In the genomic region with DNA sequence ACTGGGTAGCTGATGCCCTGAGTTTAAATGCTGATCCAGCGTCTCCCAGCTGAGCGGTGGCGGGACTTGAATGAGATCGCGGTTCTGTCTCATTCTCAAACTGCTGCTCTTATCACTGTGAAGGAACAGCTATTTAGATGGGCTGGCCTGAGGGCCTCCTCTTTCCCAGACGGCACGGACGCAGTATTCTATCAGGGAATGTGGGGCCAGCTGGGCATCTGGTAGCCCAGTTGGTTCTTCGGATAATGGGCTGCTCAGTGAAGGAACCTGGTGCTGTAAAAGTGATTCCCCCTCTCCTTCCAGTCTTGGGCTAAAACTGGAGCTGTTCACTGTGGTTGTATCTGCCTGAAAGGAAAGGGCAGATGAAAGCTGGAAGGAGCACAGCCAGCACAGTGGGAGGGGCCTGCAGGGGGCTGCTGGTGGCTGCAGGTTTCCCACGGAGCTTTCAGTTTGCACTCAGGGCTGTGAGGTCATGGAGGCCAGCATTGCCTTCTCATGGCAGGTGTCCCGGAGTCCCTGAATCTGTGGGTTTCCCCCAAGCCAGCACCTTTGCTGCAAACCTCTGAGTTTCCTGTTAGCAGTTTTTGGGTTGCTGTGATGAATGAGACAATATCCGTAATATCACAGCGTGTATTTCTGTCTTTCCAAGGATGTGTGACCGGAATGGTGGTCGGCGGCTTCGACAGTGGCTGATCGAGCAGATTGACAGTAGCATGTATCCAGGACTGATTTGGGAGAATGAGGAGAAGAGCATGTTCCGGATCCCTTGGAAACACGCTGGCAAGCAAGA, we compare ENCODE assay signal across 9 cellular contexts. TPM values are rescaled to one million over a fixed set of nuclear protein-coding genes. Genes with fewer than 3 reads are reported as not detected.
DNase-seq lines count a peak whose midpoint lies in the region; ATAC-seq, FAIRE-seq and TF ChIP-seq lines count a peak whose summit lies in the region.
"Had no signal": no experiment of that assay in that cellular context is flagged by ENCODE, and none has a peak within 500 bp of the region (broad histone marks: within the 10 kb centered on the region; RNA-seq: fewer than 3 reads in every experiment).

No MANE protein-coding gene starts in this region.

- H3K4ac ChIP-seq in mesenchymal stem cell (ENCODE audit: low read depth in 1 of 2, low read length in 2 of 2), result no peak overlapping the region

- intact Hi-C loops in kidney (cut with DNase I), result no loop called here
- intact Hi-C loops in heart right ventricle (cut with DNase I), result loop anchor here in 1 of 10 donors (10.0 kb wide), 1 partner anchor 78 kb away; no protein-coding TSS in a partner anchor

- no peak overlapping the region for H3K14ac ChIP-seq in mesenchymal stem cell (ENCODE audit: low read length in 2 of 2)

- TF ChIP-seq CTCF in kidney (IDR thresholded peaks at IDR 0.05; ENCODE audit: borderline replicate concordance, extremely low read depth, insufficient read depth), result no peak
- no peak for TF ChIP-seq CTCF in heart right ventricle (IDR thresholded peaks at IDR 0.05)

- H3K9me3 ChIP-seq in kidney (ENCODE audit: control insufficient read depth in 1 of 2, low read length in 2 of 2) (no peaks in the 10 kb centered on the region), mesenchymal stem cell (ENCODE audit: control insufficient read depth, low read length) (no peaks in the 10 kb centered on the region), heart right ventricle (no peaks in the 10 kb centered on the region)

- H3K4me3 ChIP-seq in kidney (ENCODE audit: low read length in 2 of 2), result peak overlapping the region in 1 of 2 donors; percentile 8
- H3K4me3 ChIP-seq in mesenchymal stem cell (ENCODE audit: insufficient read depth in 1 of 2, low read depth in 1 of 2, low read length in 2 of 2), result no peak overlapping the region
- peak overlapping the region in 2 of 10 donors; percentile 5 to 80 for H3K4me3 ChIP-seq in heart right ventricle

- H3K79me1 ChIP-seq in mesenchymal stem cell (replicated peaks; ENCODE audit: low read length, poor library complexity, severe bottlenecking), result no peaks in the 10 kb centered on the region

- no peak overlapping the region for H3K9ac ChIP-seq in kidney (ENCODE audit: low read length in 2 of 2)
- H3K9ac ChIP-seq in mesenchymal stem cell (ENCODE audit: low read length), result no peak overlapping the region

- no peak overlapping the region for H2AFZ ChIP-seq in mesenchymal stem cell (ENCODE audit: low read depth, low read length)

- H3K23ac ChIP-seq in mesenchymal stem cell (ENCODE audit: low read length in 2 of 2), result no peak overlapping the region

- no peak overlapping the region for H3K18ac ChIP-seq in mesenchymal stem cell (ENCODE audit: low read depth in 1 of 2, low read length in 2 of 2)

- H3K36me3 ChIP-seq in kidney (ENCODE audit: control insufficient read depth in 1 of 2, insufficient read depth in 2 of 2, low read length in 2 of 2) (no peaks in the 10 kb centered on the region), mesenchymal stem cell (ENCODE audit: control insufficient read depth in 1 of 2, insufficient read depth in 2 of 2, low read depth in 1 of 2, low read length in 2 of 2) (peaks cover 0 to 2% of the 10 kb centered on the region in 2 experiments), heart right ventricle (peaks cover 0 to 38% (median 0%) of the 10 kb centered on the region in 9 donors)

- in situ Hi-C loops in KBM-7 (cut with MboI; ENCODE audit: low pct_unique_long_range_greater_than_20kb, low sequenced_read_pairs), result no loop called here

- no peak overlapping the region for H3K4me2 ChIP-seq in mesenchymal stem cell (ENCODE audit: low read length, poor library complexity, severe bottlenecking)

- FAIRE-seq in kidney (lab: Jason Lieb, UNC), result no peak

- peak; percentile 19 for DNase-seq in activated CD4-positive, alpha-beta T cell treated with anti-CD3 and anti-CD28 coated beads for 1 hour
- DNase-seq in kidney, result peak; percentile 59
- DNase-seq in mesenchymal stem cell, result no peak
- DNase-seq in NCI-H2081 (lab: John Stamatoyannopoulos, UW), result no peak
- no peak for DNase-seq in KBM-7
- DNase-seq in heart right ventricle, result no peak

- H3K27me3 ChIP-seq in mesenchymal stem cell (ENCODE audit: control insufficient read depth in 1 of 2, insufficient read depth in 1 of 2, low read length in 2 of 2) (peaks cover 54 to 73% of the 10 kb centered on the region in 2 experiments), heart right ventricle (peaks cover 0 to 68% (median 61%) of the 10 kb centered on the region in 7 donors)

- no peak overlapping the region for H2BK120ac ChIP-seq in mesenchymal stem cell (ENCODE audit: low read depth, low read length)

- H3K27ac ChIP-seq in kidney (ENCODE audit: low read depth in 2 of 2, low read length in 2 of 2), result no peak overlapping the region
- no peak overlapping the region for H3K27ac ChIP-seq in mesenchymal stem cell (ENCODE audit: low read length, poor library complexity, severe bottlenecking)
- peak overlapping the region in 1 of 10 donors; percentile 90 for H3K27ac ChIP-seq in heart right ventricle

- H4K91ac ChIP-seq in mesenchymal stem cell (ENCODE audit: low read length), result no peak overlapping the region

- no peak overlapping the region for H4K8ac ChIP-seq in mesenchymal stem cell (ENCODE audit: low read length)

- no peak overlapping the region for H2BK5ac ChIP-seq in mesenchymal stem cell (ENCODE audit: low read depth, low read length, poor library complexity, severe bottlenecking)

- ATAC-seq in GM18868 (IDR thresholded peaks at IDR 0.05; ENCODE audit: unreplicated experiment), result peak; percentile 58
- ATAC-seq in HG02870 (IDR thresholded peaks at IDR 0.05; ENCODE audit: unreplicated experiment), result peak; percentile 66
- ATAC-seq in heart right ventricle, result no peak

- 87% methylated on average over 20 of the region's 20 CpGs for WGBS in mesenchymal stem cell
- 60 to 74% methylated on average over 20 of the region's 20 CpGs for WGBS in heart right ventricle, 2 donors

- H2BK12ac ChIP-seq in mesenchymal stem cell (ENCODE audit: low read length in 2 of 2), result no peak overlapping the region

- H3K4me1 ChIP-seq in kidney (ENCODE audit: control insufficient read depth in 1 of 2, insufficient read depth in 1 of 2, low read depth in 1 of 2, low read length in 2 of 2) (peaks cover 0 to 5% of the 10 kb centered on the region in 2 donors), mesenchymal stem cell (ENCODE audit: control insufficient read depth, insufficient read depth, low read depth, low read length) (peaks cover 11% of the 10 kb centered on the region), heart right ventricle (peaks cover 0 to 79% (median 15%) of the 10 kb centered on the region in 9 donors)

- no peak overlapping the region for H2AK5ac ChIP-seq in mesenchymal stem cell (ENCODE audit: low read length, severe bottlenecking)

- no peak overlapping the region for H2BK15ac ChIP-seq in mesenchymal stem cell (ENCODE audit: low read depth, poor library complexity, severe bottlenecking)

RNA-seq across cellular contexts. Expression of a gene that starts 3.6 kb away (rescaled TPM):
- total RNA-seq in kidney (33.3 TPM), heart right ventricle (10 to 100 TPM in 1 of 10 donors, 1 to 10 TPM in 7, under 1 TPM in 2; 0.72 to 29.4 (median 2.5) TPM)
- polyA plus RNA-seq in kidney (ENCODE audit: insufficient read depth, low read depth, low replicate concordance) (2.9 TPM), heart right ventricle (1 to 10 TPM; 1.7 to 1.9 TPM)
- 0.21 TPM for polyA plus RNA-seq in mesenchymal stem cell (2013, experiment 1 of 2)
- 0.08 TPM for polyA plus RNA-seq in mesenchymal stem cell (2013, experiment 2 of 2)
- total RNA-seq: NCI-H460 had no signal

Comparison
In these comparisons a context has a peak if more than half of its experiments do, and no peak if none do; other contexts are left out.
1. ATAC-seq: peak in GM18868 (single experiment) and HG02870 (single experiment); none in heart right ventricle (0 of 8).
2. DNase-seq: peak in activated CD4-positive, alpha-beta T cell treated with anti-CD3 and anti-CD28 coated beads for 1 hour (single experiment) and kidney (single experiment); none in mesenchymal stem cell (single experiment), NCI-H2081 (0 of 2), KBM-7 (single experiment) and heart right ventricle (0 of 2).